In genomic region chr1:10475510-10475909, GRCh38 we compare ENCODE assay signal across 8 cellular contexts. TPM values are rescaled to one million over a fixed set of nuclear protein-coding genes. Genes with fewer than 3 reads are reported as not detected.
A peak's percentile ranks its signal among the peaks of the same experiment; 100 is the strongest.
DNase-seq lines count a peak whose midpoint lies in the region; ATAC-seq and TF ChIP-seq lines count a peak whose summit lies in the region.

No MANE protein-coding gene starts in this region.

- H3K4me3 ChIP-seq in PC-3 (ENCODE audit: low read length): peak overlapping the region; percentile 74
- H3K4me3 ChIP-seq in epithelial cell of proximal tubule (ENCODE audit: low read depth, low read length): peak overlapping the region; percentile 91
- peak overlapping the region; percentile 90 for H3K4me3 ChIP-seq in ovary

- H3K36me3 ChIP-seq in PC-3 (ENCODE audit: low read depth, low read length): no peaks in the 10 kb centered on the region; the same call in 1 of the 2 replicates
- H3K36me3 ChIP-seq in ovary: no peaks in the 10 kb centered on the region

- intact Hi-C loops in Calu3 (cut with micrococcal nuclease; ENCODE audit: unreplicated experiment) (no loop called here), PC-3 (cut with micrococcal nuclease) (no loop called here), ovary (cut with DNase I) (no loop called here)

- H3K27ac ChIP-seq in PC-3 (ENCODE audit: low read length) (no peak overlapping the region), ovary (peak overlapping the region in 1 of 2 donors; percentile 70)

- no peak for TF ChIP-seq EP300 in ovary (IDR thresholded peaks at IDR 0.05)

- POLR2A ChIA-PET in PC-3 (lab: Charles Lee; ENCODE audit: unreplicated experiment): interaction anchor here (0.6 kb wide), 1 partner anchor 482 kb away, joined by 18 read pairs; no protein-coding TSS in a partner anchor

- peaks cover 24% of the 10 kb centered on the region for H3K4me1 ChIP-seq in PC-3 (ENCODE audit: insufficient read depth, low read length)
- H3K4me1 ChIP-seq in ovary (ENCODE audit: insufficient read depth): peaks cover 7% of the 10 kb centered on the region

- no peaks in the 10 kb centered on the region for H3K27me3 Mint-ChIP-seq in Calu3 (ENCODE audit: unreplicated experiment)

- peak overlapping the region; percentile 69 for H3K9ac ChIP-seq in PC-3 (ENCODE audit: low read length)

- ATAC-seq in PC-3 (no peak), GM21576 (IDR thresholded peaks at IDR 0.05; ENCODE audit: unreplicated experiment) (no peak), HG02938 (IDR thresholded peaks at IDR 0.05; ENCODE audit: unreplicated experiment) (no peak), left lobe of liver (no peak)

- DNase-seq in Calu3 (no peak), PC-3 (no peak), epithelial cell of proximal tubule (ENCODE audit: low read depth) (no peak), ovary (no peak), NCI-H510A treated with DMSO at 0.1 percent for 48 hours (lab: John Stamatoyannopoulos, UW) (no peak), left lobe of liver (ENCODE audit: low spot score) (no peak)

- H3K9me3 ChIP-seq in PC-3 (ENCODE audit: low read length) (no peaks in the 10 kb centered on the region), ovary (no peaks in the 10 kb centered on the region)

- H3K4me1 Mint-ChIP-seq in Calu3 (ENCODE audit: low read depth, unreplicated experiment): no peaks in the 10 kb centered on the region

- peaks cover 40% of the 10 kb centered on the region for H3K36me3 Mint-ChIP-seq in Calu3 (ENCODE audit: insufficient read depth, unreplicated experiment)

- H3K27ac Mint-ChIP-seq in Calu3 (ENCODE audit: unreplicated experiment): peak overlapping the region; percentile 58

- H3K4me2 ChIP-seq in PC-3 (ENCODE audit: low read length): peak overlapping the region; percentile 94

- BruUV-seq in Calu3 (replicated peaks; lab: Mats Ljungman, UMichigan) (no TSS peak), PC-3 (replicated peaks; lab: Mats Ljungman, UMichigan) (no TSS peak)

- H2AFZ ChIP-seq in PC-3 (ENCODE audit: low read length): peak overlapping the region; percentile 73; the same call in 1 of the 2 replicates

- H3K9me2 ChIP-seq in PC-3 (replicated peaks; ENCODE audit: low read length): no peaks in the 10 kb centered on the region

- 1 to 2% (median 2%) methylated on average over 13 of the region's 13 CpGs for WGBS in ovary, 3 donors

- H3K79me2 ChIP-seq in PC-3 (ENCODE audit: low read length): peaks cover 70% of the 10 kb centered on the region

- TF ChIP-seq CTCF in Calu3 (IDR thresholded peaks at IDR 0.05; ENCODE audit: unreplicated experiment): no peak
- TF ChIP-seq CTCF in PC-3 (conservative IDR thresholded peaks at IDR 0.05; ENCODE audit: low read depth, low read length): no peak
- TF ChIP-seq CTCF in epithelial cell of proximal tubule (conservative IDR thresholded peaks at IDR 0.05; ENCODE audit: low read depth, low read length): no peak
- no peak for TF ChIP-seq CTCF in ovary (IDR thresholded peaks at IDR 0.05)

- H3K27me3 ChIP-seq in PC-3 (ENCODE audit: low read length): no peaks in the 10 kb centered on the region
- no peaks in the 10 kb centered on the region for H3K27me3 ChIP-seq in ovary

- H3F3A ChIP-seq in PC-3 (ENCODE audit: low read length, unreplicated experiment): no peaks in the 10 kb centered on the region

- H3K4me3 Mint-ChIP-seq in Calu3 (ENCODE audit: low read depth, unreplicated experiment): peak overlapping the region; percentile 83

- CTCF ChIA-PET in Calu3 (lab: Charles Lee) (interaction anchor here (0.6 to 0.7 kb wide), 3 partner anchors 45 to 749 kb away, joined by 3 to 4 read pairs (median 3); partner anchors contain the start of gene CENPS), PC-3 (lab: Charles Lee) (no interaction called here)

- no peaks in the 10 kb centered on the region for H3K9me3 Mint-ChIP-seq in Calu3 (ENCODE audit: low read depth, unreplicated experiment)

- no peak for TF ChIP-seq POLR2A in ovary (IDR thresholded peaks at IDR 0.05)

- H4K20me1 ChIP-seq in PC-3 (ENCODE audit: low read length): 0 out of 2 replicates have a peak, but pooled peaks cover 5% of the 10 kb centered on the region

RNA-seq across cellular contexts. Expression of gene PEX14, which starts 0.8 kb away (rescaled TPM):
- total RNA-seq in Calu3 (2022): 17.6 and 17.7 TPM in 2 replicates
- 24.9 and 32.1 TPM in 2 replicates for total RNA-seq in PC-3 (2014; rRNA removed)
- total RNA-seq in epithelial cell of proximal tubule: 19.2 and 22.2 TPM in 2 replicates
- 10 to 100 TPM in 6 of 7 donors, 1 to 10 TPM in 1; 7.5 to 22.9 (median 16.7) TPM for total RNA-seq in ovary
- 10 to 100 TPM in 1 of 2 donors, 1 to 10 TPM in 1; 3.3 to 19.6 TPM for polyA plus RNA-seq in ovary
- 24.0 TPM for total RNA-seq in left lobe of liver

RNA-seq across cellular contexts. Expression of gene DFFA, which starts 3.2 kb away (rescaled TPM):
- total RNA-seq in Calu3 (2022): 45.2 and 50.6 TPM in 2 replicates
- 46.7 and 52.0 TPM in 2 replicates for total RNA-seq in PC-3 (2014; rRNA removed)
- total RNA-seq in epithelial cell of proximal tubule: 49.5 and 55.4 TPM in 2 replicates
- 10 to 100 TPM; 14.8 to 37.4 (median 33.0) TPM for total RNA-seq in ovary
- 10 to 100 TPM; 17.7 to 36.7 TPM for polyA plus RNA-seq in ovary
- 19.4 TPM for total RNA-seq in left lobe of liver

RNA-seq across cellular contexts. Expression of gene CORT, which starts 25.7 kb away (rescaled TPM):
- total RNA-seq in Calu3 (2022) (0.73 TPM in 1 of 2 replicates, not detected in the other), PC-3 (2014; rRNA removed) (1.2 TPM in 1 of 2 replicates, not detected in the other), epithelial cell of proximal tubule (not detected in 2 replicates), ovary (under 1 TPM in 4 of 7 donors, not detected in 3; 0.23 to 0.51 (median 0.44) TPM), left lobe of liver (not detected)
- polyA plus RNA-seq in ovary: under 1 TPM in 1 of 2 donors, not detected in 1; 0.11 TPM

RNA-seq across cellular contexts. Expression of gene CENPS, which starts 45.3 kb away (rescaled TPM):
- 18.0 and 21.3 TPM in 2 replicates for total RNA-seq in Calu3 (2022)
- total RNA-seq in PC-3 (2014; rRNA removed): 16.3 and 19.5 TPM in 2 replicates
- 11.2 and 25.0 TPM in 2 replicates for total RNA-seq in epithelial cell of proximal tubule
- total RNA-seq in ovary: 10 to 100 TPM in 3 of 7 donors, 1 to 10 TPM in 4; 1.5 to 13.6 (median 9.8) TPM
- 10 to 100 TPM; 10.5 to 12.3 TPM for polyA plus RNA-seq in ovary
- 9.7 TPM for total RNA-seq in left lobe of liver
